ENCODE assay signal across 25 cellular contexts in genomic region chr12:57048423-57048822, GRCh38. TPM values are rescaled to one million over a fixed set of nuclear protein-coding genes. Genes with fewer than 3 reads are reported as not detected.
A peak's percentile ranks its signal among the peaks of the same experiment; 100 is the strongest.
DNase-seq lines count a peak whose midpoint lies in the region; ATAC-seq, FAIRE-seq and TF ChIP-seq lines count a peak whose summit lies in the region.
"Had no signal": no experiment of that assay in that cellular context is flagged by ENCODE, and none has a peak within 500 bp of the region (broad histone marks: within the 10 kb centered on the region; RNA-seq: fewer than 3 reads in every experiment).

No MANE protein-coding gene starts in this region.

- CTCF ChIA-PET in IMR-90 (lab: Yijun Ruan, JAX) = no interaction called here

- intact Hi-C loops in activated CD4-positive, alpha-beta T cell treated with anti-CD3 and anti-CD28 coated beads, Interleukin-2, amount 10 ng/mL, durations not matched to agents 24 days and 14 days (cut with micrococcal nuclease) = loop anchor here (5.0 kb wide), 1 partner anchor 36 kb away; no protein-coding TSS in a partner anchor
- intact Hi-C loops in IMR-90 (cut with micrococcal nuclease) = no loop called here

- no peak for TF ChIP-seq RAD21 in IMR-90 (IDR thresholded peaks at IDR 0.05; ENCODE audit: low read length)

- dilution Hi-C loops in IMR-90 (cut with HindIII; ENCODE audit: low sequenced_read_pairs, unreplicated experiment) = no loop called here

- H4K8ac ChIP-seq in IMR-90 (ENCODE audit: low read depth in 2 of 2, low read length in 2 of 2) = no peak overlapping the region

- no peaks in the 10 kb centered on the region for H3K79me2 ChIP-seq in astrocyte (ENCODE audit: insufficient read depth, low read length)

- H4K5ac ChIP-seq in IMR-90 (ENCODE audit: low read depth, low read length) = no peak overlapping the region

- H2BK20ac ChIP-seq in IMR-90 (ENCODE audit: low read depth, low read length) = 0 out of 2 replicates have a peak overlapping the region, but pooled peaks have one; percentile 5

- no TSS peak for BruUV-seq in IMR-90 (replicated peaks; lab: Mats Ljungman, UMichigan)

- H3K79me1 ChIP-seq in IMR-90 (ENCODE audit: low read depth in 1 of 2, low read length in 2 of 2) = no peaks in the 10 kb centered on the region

- FAIRE-seq in astrocyte (lab: Jason Lieb, UNC) = no peak
- FAIRE-seq: colon, endometrium had no signal

- H3K27ac Mint-ChIP-seq in activated CD4-positive, alpha-beta T cell treated with anti-CD3 and anti-CD28 coated beads, Interleukin-2, amount 10 ng/mL, durations not matched to agents 24 days and 14 days = no peak overlapping the region
- H3K27ac Mint-ChIP-seq in astrocyte (ENCODE audit: unreplicated experiment) = no peak overlapping the region

- H3K36me3 Mint-ChIP-seq in activated CD4-positive, alpha-beta T cell treated with anti-CD3 and anti-CD28 coated beads, Interleukin-2, amount 10 ng/mL, durations not matched to agents 24 days and 14 days (ENCODE audit: low read depth) = peaks cover 8% of the 10 kb centered on the region
- peaks cover 1% of the 10 kb centered on the region for H3K36me3 Mint-ChIP-seq in astrocyte (ENCODE audit: low read depth, unreplicated experiment)

- no peak overlapping the region for H3K4me2 ChIP-seq in IMR-90 (ENCODE audit: low read depth, low read length)
- H3K4me2 ChIP-seq in astrocyte (ENCODE audit: low read length) = peak overlapping the region; percentile 22

- no peak overlapping the region for H3K4ac ChIP-seq in IMR-90 (ENCODE audit: low read depth, low read length)

- H3K23ac ChIP-seq in IMR-90 (ENCODE audit: low read depth, low read length) = no peak overlapping the region

- H3K9me3 Mint-ChIP-seq in activated CD4-positive, alpha-beta T cell treated with anti-CD3 and anti-CD28 coated beads, Interleukin-2, amount 10 ng/mL, durations not matched to agents 24 days and 14 days = no peaks in the 10 kb centered on the region
- peaks cover 2% of the 10 kb centered on the region for H3K9me3 Mint-ChIP-seq in astrocyte (ENCODE audit: unreplicated experiment)

- peaks cover 34% of the 10 kb centered on the region for H3K4me1 Mint-ChIP-seq in activated CD4-positive, alpha-beta T cell treated with anti-CD3 and anti-CD28 coated beads, Interleukin-2, amount 10 ng/mL, durations not matched to agents 24 days and 14 days
- peaks cover 4% of the 10 kb centered on the region for H3K4me1 Mint-ChIP-seq in astrocyte (ENCODE audit: low read depth, unreplicated experiment)

- peaks cover 3% of the 10 kb centered on the region; the same call in 1 of the 2 replicates for H3K4me1 ChIP-seq in IMR-90 (ENCODE audit: control insufficient read depth, insufficient read depth, low read length)
- H3K4me1 ChIP-seq in astrocyte (ENCODE audit: insufficient read depth, low read length) = no peaks in the 10 kb centered on the region
- peaks cover 40 to 41% of the 10 kb centered on the region in 2 experiments for H3K4me1 ChIP-seq in neutrophil (ENCODE audit: control insufficient read depth in 1 of 2, insufficient read depth in 1 of 2, low read depth in 1 of 2, low read length in 1 of 2)
- H3K4me1 ChIP-seq: vagina had no signal

- H2AK9ac ChIP-seq in IMR-90 (replicated peaks; ENCODE audit: low read depth, low read length, poor library complexity) = peak overlapping the region; percentile 63

- no peak for ATAC-seq in IMR-90 (ENCODE audit: low read depth)
- ATAC-seq in omental fat pad (ENCODE audit: low FRiP score) = no peak
- no peak for ATAC-seq in GM19324 (IDR thresholded peaks at IDR 0.05; ENCODE audit: low FRiP score, unreplicated experiment)
- ATAC-seq: left lung had no signal

- in situ Hi-C loops in IMR-90 (cut with MboI; ENCODE audit: low sequenced_read_pairs) = no loop called here

- H2AFZ ChIP-seq in IMR-90 (replicated peaks; ENCODE audit: low read length, poor library complexity) = peak overlapping the region; percentile 50
- H2AFZ ChIP-seq in astrocyte (ENCODE audit: low read depth, low read length) = no peak overlapping the region

- H2BK15ac ChIP-seq in IMR-90 (ENCODE audit: low read depth, low read length) = no peak overlapping the region

- DNase-seq in activated CD4-positive, alpha-beta T cell treated with anti-CD3 and anti-CD28 coated beads, Interleukin-2, amount 10 ng/mL, durations not matched to agents 24 days and 14 days = no peak
- DNase-seq in activated CD4-positive, alpha-beta T cell treated with anti-CD3 and anti-CD28 coated beads, Interleukin-2, amount 50 U/mL, for 48 hours = no peak
- no peak for DNase-seq in IMR-90
- DNase-seq in astrocyte (ENCODE audit: low read depth) = no peak
- DNase-seq in omental fat pad (ENCODE audit: low spot score) = no peak
- DNase-seq in GOT3 (lab: John Stamatoyannopoulos, UW) = no peak
- DNase-seq: activated CD4-positive, alpha-beta T cell treated with anti-CD3 and anti-CD28 coated beads, Interleukin-2, amount 50 U/mL, for 4 hours; brain microvascular endothelial cell; Calu3; KBM-7; left lung; MV-4-11; NCI-H1694 treated with DMSO at 0.1 percent for 48 hours; NCI-H774; SHP77 treated with DMSO at 0.1 percent for 48 hours; stimulated activated CD4-positive, alpha-beta T cell treated with anti-CD3 and anti-CD28 coated beads, Interleukin-4, amount 100 ng/mL, for 24 hours; substantia nigra had no signal

- no peak overlapping the region for H4K91ac ChIP-seq in IMR-90 (ENCODE audit: insufficient read depth, low read depth, low read length)

- WGBS in IMR-90 (ENCODE audit: extremely low coverage in 2 of 2, insufficient read length in 1 of 2), 2 experiments = no CpG with 5 or more reads among the region's 1 CpG

- no peak overlapping the region for H3K56ac ChIP-seq in IMR-90 (ENCODE audit: extremely low read depth, insufficient read depth, low read length)

- H3K36me3 ChIP-seq in IMR-90 (ENCODE audit: control insufficient read depth, insufficient read depth, low read length) (no peaks in the 10 kb centered on the region), astrocyte (ENCODE audit: insufficient read depth, low read length) (no peaks in the 10 kb centered on the region), neutrophil (no peaks in the 10 kb centered on the region)
- H3K36me3 ChIP-seq: brain microvascular endothelial cell, left lung, vagina had no signal

- no peak for TF ChIP-seq POLR2A in IMR-90 (IDR thresholded peaks at IDR 0.05; ENCODE audit: low read depth, low read length)

- H3K4me3 ChIP-seq in IMR-90 (ENCODE audit: insufficient read depth, low read depth, low read length) (no peak overlapping the region), astrocyte (ENCODE audit: insufficient read depth, low read depth, low read length) (no peak overlapping the region), neutrophil (ENCODE audit: low read depth in 1 of 2, low read length in 1 of 2) (no peak overlapping the region)
- H3K4me3 ChIP-seq: left lung, vagina had no signal

- H3K27ac ChIP-seq in IMR-90 (ENCODE audit: insufficient read depth, low read length) (no peak overlapping the region), astrocyte (ENCODE audit: low read depth, low read length) (no peak overlapping the region), neutrophil (peak overlapping the region; percentile 59)
- H3K27ac ChIP-seq: brain microvascular endothelial cell, vagina had no signal

- POLR2A ChIA-PET in IMR-90 (lab: Charles Lee; ENCODE audit: unreplicated experiment) = interaction anchor here (0.6 kb wide), 1 partner anchor 40 kb away, joined by 3 read pairs; no protein-coding TSS in a partner anchor

- H3K27me3 Mint-ChIP-seq in activated CD4-positive, alpha-beta T cell treated with anti-CD3 and anti-CD28 coated beads, Interleukin-2, amount 10 ng/mL, durations not matched to agents 24 days and 14 days = no peaks in the 10 kb centered on the region
- peaks cover 30% of the 10 kb centered on the region for H3K27me3 Mint-ChIP-seq in astrocyte (ENCODE audit: low read depth, unreplicated experiment)

- H2BK5ac ChIP-seq in IMR-90 (ENCODE audit: low read depth, low read length, poor library complexity, severe bottlenecking) = no peak overlapping the region

- H3K14ac ChIP-seq in IMR-90 (replicated peaks; ENCODE audit: low read depth, low read length) = no peak overlapping the region

- no peak overlapping the region for H2BK120ac ChIP-seq in IMR-90 (ENCODE audit: low read depth, low read length)

- H3K9me1 ChIP-seq in IMR-90 (ENCODE audit: insufficient read depth, low read length) = no peaks in the 10 kb centered on the region; the same call in 1 of the 2 replicates

- TF ChIP-seq CTCF in IMR-90 (conservative IDR thresholded peaks at IDR 0.05; ENCODE audit: low read depth, low read length) (no peak), astrocyte (IDR thresholded peaks at IDR 0.05; ENCODE audit: insufficient read depth, low read depth, low read length) (no peak), neutrophil (IDR thresholded peaks at IDR 0.05) (no peak), omental fat pad (IDR thresholded peaks at IDR 0.05) (no peak)

- peak overlapping the region; percentile 11 for H3K4me3 Mint-ChIP-seq in activated CD4-positive, alpha-beta T cell treated with anti-CD3 and anti-CD28 coated beads, Interleukin-2, amount 10 ng/mL, durations not matched to agents 24 days and 14 days
- H3K4me3 Mint-ChIP-seq in astrocyte (ENCODE audit: unreplicated experiment) = no peak overlapping the region

- H3K9ac ChIP-seq in IMR-90 (ENCODE audit: low read depth, low read length) (no peak overlapping the region), astrocyte (ENCODE audit: low read length) (no peak overlapping the region)

- H2AK5ac ChIP-seq in IMR-90 (ENCODE audit: low read depth, low read length) = no peak overlapping the region

- H3K27me3 ChIP-seq in IMR-90 (ENCODE audit: control insufficient read depth, insufficient read depth, low read length) = peaks cover 21% of the 10 kb centered on the region
- H3K27me3 ChIP-seq in astrocyte (ENCODE audit: insufficient read depth, low read length) = peaks cover 13% of the 10 kb centered on the region
- no peaks in the 10 kb centered on the region for H3K27me3 ChIP-seq in neutrophil
- H3K27me3 ChIP-seq: brain microvascular endothelial cell, vagina had no signal

- H3K9me3 ChIP-seq in IMR-90 (ENCODE audit: control insufficient read depth, insufficient read depth, low read length) (no peaks in the 10 kb centered on the region), astrocyte (ENCODE audit: insufficient read depth, low read depth, low read length) (no peaks in the 10 kb centered on the region), neutrophil (no peaks in the 10 kb centered on the region)
- H3K9me3 ChIP-seq: left lung, vagina had no signal

- H3K18ac ChIP-seq in IMR-90 (ENCODE audit: low read depth, low read length) = no peak overlapping the region

- H4K20me1 ChIP-seq in IMR-90 (ENCODE audit: insufficient read depth, low read length) (peaks cover 10% of the 10 kb centered on the region; the same call in 1 of the 2 replicates), astrocyte (ENCODE audit: insufficient read depth, low read length) (no peaks in the 10 kb centered on the region)

RNA-seq across cellular contexts. Expression of gene MYO1A, which starts 1.5 kb away (rescaled TPM):
- 1.7 TPM in 2 replicates for total RNA-seq in activated CD4-positive, alpha-beta T cell treated with anti-CD3 and anti-CD28 coated beads, Interleukin-2, amount 10 ng/mL, durations not matched to agents 24 days and 14 days
- total RNA-seq in IMR-90 (2012; rRNA removed) = under 0.01 TPM in 1 of 2 replicates, not detected in the other
- polyA plus RNA-seq in IMR-90 (2012; rRNA removed) = not detected in 2 replicates
- not detected in 2 replicates for polyA plus RNA-seq in IMR-90 (2012; cell fraction: cytosol; rRNA removed)
- 0.14 and 0.17 TPM in 2 replicates for polyA plus RNA-seq in IMR-90 (2012; cell fraction: nucleus; rRNA removed; ENCODE audit: low replicate concordance)
- total RNA-seq in astrocyte = 0.34 TPM in 1 of 2 replicates, not detected in the other
- under 1 TPM in 3 of 4 donors, not detected in 1; 0.25 to 0.74 (median 0.32) TPM for total RNA-seq in omental fat pad
- total RNA-seq: A172 had no signal

RNA-seq across cellular contexts. Expression of gene NEMP1, which starts 30.2 kb away (rescaled TPM):
- 77.0 and 80.6 TPM in 2 replicates for total RNA-seq in activated CD4-positive, alpha-beta T cell treated with anti-CD3 and anti-CD28 coated beads, Interleukin-2, amount 10 ng/mL, durations not matched to agents 24 days and 14 days
- total RNA-seq in IMR-90 (2012; rRNA removed) = 10.9 and 14.7 TPM in 2 replicates
- polyA plus RNA-seq in IMR-90 (2012; rRNA removed) = 7.2 and 8.9 TPM in 2 replicates
- 1.2 and 2.3 TPM in 2 replicates for polyA plus RNA-seq in IMR-90 (2012; cell fraction: cytosol; rRNA removed)
- 3.6 and 28.5 TPM in 2 replicates for polyA plus RNA-seq in IMR-90 (2012; cell fraction: nucleus; rRNA removed; ENCODE audit: low replicate concordance)
- 9.4 and 10.6 TPM in 2 replicates for total RNA-seq in astrocyte
- 1 to 10 TPM; 4.6 to 9.8 (median 5.9) TPM for total RNA-seq in omental fat pad

RNA-seq across cellular contexts. Expression of gene TAC3, which starts 32.1 kb away (rescaled TPM):
- total RNA-seq in activated CD4-positive, alpha-beta T cell treated with anti-CD3 and anti-CD28 coated beads, Interleukin-2, amount 10 ng/mL, durations not matched to agents 24 days and 14 days = 0.57 TPM in 1 of 2 replicates, not detected in the other
- not detected in 2 replicates for total RNA-seq in IMR-90 (2012; rRNA removed)
- polyA plus RNA-seq in IMR-90 (2012; rRNA removed) = 0.94 and 1.4 TPM in 2 replicates
- 1.6 and 2.0 TPM in 2 replicates for polyA plus RNA-seq in IMR-90 (2012; cell fraction: cytosol; rRNA removed)
- 0.33 and 1.3 TPM in 2 replicates for polyA plus RNA-seq in IMR-90 (2012; cell fraction: nucleus; rRNA removed; ENCODE audit: low replicate concordance)
- 1.3 and 2.5 TPM in 2 replicates for total RNA-seq in astrocyte
- not detected for total RNA-seq in omental fat pad
- total RNA-seq: A172, Calu3, left lung, pulmonary artery endothelial cell, vagina had no signal
- polyA plus RNA-seq: BJ had no signal

RNA-seq across cellular contexts. Expression of gene NAB2, which starts 40.5 kb away (rescaled TPM):
- 70.5 and 76.7 TPM in 2 replicates for total RNA-seq in activated CD4-positive, alpha-beta T cell treated with anti-CD3 and anti-CD28 coated beads, Interleukin-2, amount 10 ng/mL, durations not matched to agents 24 days and 14 days
- total RNA-seq in IMR-90 (2012; rRNA removed) (68.3 and 68.8 TPM in 2 replicates), astrocyte (36.6 and 37.8 TPM in 2 replicates), omental fat pad (10 to 100 TPM; 15.1 to 24.7 (median 18.1) TPM)
- 65.1 and 65.2 TPM in 2 replicates for polyA plus RNA-seq in IMR-90 (2012; rRNA removed)
- 52.2 and 62.3 TPM in 2 replicates for polyA plus RNA-seq in IMR-90 (2012; cell fraction: cytosol; rRNA removed)
- polyA plus RNA-seq in IMR-90 (2012; cell fraction: nucleus; rRNA removed; ENCODE audit: low replicate concordance) = 73.8 and 87.3 TPM in 2 replicates

RNA-seq across cellular contexts. Expression of gene ZBTB39, which starts 42.1 kb away (rescaled TPM):
- total RNA-seq in activated CD4-positive, alpha-beta T cell treated with anti-CD3 and anti-CD28 coated beads, Interleukin-2, amount 10 ng/mL, durations not matched to agents 24 days and 14 days = 11.0 TPM in 2 replicates
- total RNA-seq in IMR-90 (2012; rRNA removed) (5.2 and 5.3 TPM in 2 replicates), astrocyte (8.4 and 9.8 TPM in 2 replicates), omental fat pad (1 to 10 TPM; 3.5 to 7.2 (median 6.6) TPM)
- polyA plus RNA-seq in IMR-90 (2012; rRNA removed) = 3.6 and 4.0 TPM in 2 replicates
- polyA plus RNA-seq in IMR-90 (2012; cell fraction: cytosol; rRNA removed) = 1.7 and 2.0 TPM in 2 replicates
- 2.0 and 3.8 TPM in 2 replicates for polyA plus RNA-seq in IMR-90 (2012; cell fraction: nucleus; rRNA removed; ENCODE audit: low replicate concordance)
